7 cellular contexts compared by ENCODE assay signal in genomic region chr6:167171300-167171699, GRCh38. TPM values are rescaled to one million over a fixed set of nuclear protein-coding genes. Genes with fewer than 3 reads are reported as not detected.
"Had no signal": no experiment of that assay in that cellular context is flagged by ENCODE, and none has a peak within 500 bp of the region (broad histone marks: within the 10 kb centered on the region; RNA-seq: fewer than 3 reads in every experiment).

No MANE protein-coding gene starts in this region.

RNA-seq across cellular contexts. Expression of gene GPR31, which starts 13.5 kb away (rescaled TPM):
- total RNA-seq: GM23248, GM23338, H1, H4, H7, H9, HFFc6 had no signal
- polyA plus RNA-seq: GM23248, GM23338, H1 had no signal

RNA-seq across cellular contexts. Expression of gene CCR6, which starts 48.4 kb away (rescaled TPM):
- total RNA-seq: GM23248, GM23338, H1, H4, H7, H9, HFFc6 had no signal
- polyA plus RNA-seq: GM23248, GM23338 had no signal
